Comparison of ENCODE assay signal across 20 cellular contexts in genomic region chr10:4984971-4985594, GRCh38. TPM values are rescaled to one million over a fixed set of nuclear protein-coding genes. Genes with fewer than 3 reads are reported as not detected.
DNase-seq lines count a peak whose midpoint lies in the region; ATAC-seq and TF ChIP-seq lines count a peak whose summit lies in the region.
"Had no signal": no experiment of that assay in that cellular context is flagged by ENCODE, and none has a peak within 500 bp of the region (broad histone marks: within the 10 kb centered on the region; RNA-seq: fewer than 3 reads in every experiment).

No MANE protein-coding gene starts in this region.

- H3K36me3 ChIP-seq in adipocyte (ENCODE audit: control insufficient read depth, insufficient read depth, low read length, severe bottlenecking) (peaks cover 39% of the 10 kb centered on the region), heart left ventricle (peaks cover 0 to 4% (median 0%) of the 10 kb centered on the region in 9 donors)

- no peak overlapping the region for H3K4me3 ChIP-seq in AG09309 (ENCODE audit: control insufficient read depth, low read depth, low read length)
- no peak overlapping the region for H3K4me3 ChIP-seq in adipocyte (ENCODE audit: low read length)
- H3K4me3 ChIP-seq in heart left ventricle: no peak overlapping the region
- H3K4me3 ChIP-seq: hepatocyte, skin epidermis had no signal

- TF ChIP-seq POLR2A in heart left ventricle (IDR thresholded peaks at IDR 0.05): no peak

- intact Hi-C loops in heart left ventricle (cut with DNase I): loop anchor here in 4 of 10 donors (5.0 to 10.0 kb wide), 4 partner anchors 110 to 138 kb away; partner anchors contain the start of gene AKR1C3 (in 1 of the 4)

- H3K27ac ChIP-seq in heart left ventricle: peak overlapping the region in 4 of 12 donors; percentile 34 to 50 (median 42)
- H3K27ac ChIP-seq: hepatocyte, skin epidermis had no signal

- no peak for TF ChIP-seq CTCF in AG09309 (IDR thresholded peaks at IDR 0.05; ENCODE audit: control insufficient read depth, insufficient read depth, low read depth, low read length, missing control alignments)
- no peak for TF ChIP-seq CTCF in heart left ventricle (IDR thresholded peaks at IDR 0.05)
- no peak for TF ChIP-seq CTCF in GM10248 (IDR thresholded peaks at IDR 0.05; ENCODE audit: control extremely low read depth, extremely low read depth, low read depth, missing control alignments)

- POLR2A ChIA-PET in GM10248 (lab: Yijun Ruan, JAX): no interaction called here

- H3K9me3 ChIP-seq in adipocyte (ENCODE audit: control insufficient read depth, low read length) (no peaks in the 10 kb centered on the region), heart left ventricle (no peaks in the 10 kb centered on the region)

- H3K27me3 ChIP-seq in adipocyte (replicated peaks; ENCODE audit: control insufficient read depth, insufficient read depth, low read length) (no peaks in the 10 kb centered on the region), heart left ventricle (no peaks in the 10 kb centered on the region)
- H3K27me3 ChIP-seq: hepatocyte had no signal

- H3K9ac ChIP-seq in adipocyte (ENCODE audit: low read length): peak overlapping the region; percentile 3

- peak; percentile 20 to 62 (median 40) for ATAC-seq in heart left ventricle
- ATAC-seq in HG03139 (IDR thresholded peaks at IDR 0.05; ENCODE audit: unreplicated experiment): no peak
- ATAC-seq: activated CD8-positive, alpha-beta memory T cell treated with anti-CD3 and anti-CD28 coated beads, Interleukin-2, amount 10 ng/mL, durations not matched to agents 7 days and 5 days; PC-3 had no signal

- 43 to 59% (median 49%) methylated on average over 5 to 7 of the region's 7 CpGs for WGBS in heart left ventricle, 4 donors

- DNase-seq in AG09309 (ENCODE audit: low read depth) (peak; percentile 23), adipocyte (ENCODE audit: low read depth) (peak; percentile 54), heart left ventricle (peak in 2 of 5 donors; percentile 7 to 29), myocyte (ENCODE audit: low read depth) (peak; percentile 78), GM10248 (ENCODE audit: extremely low spot score) (no peak), NCI-H82 (lab: John Stamatoyannopoulos, UW) (no peak), GM19238 (ENCODE audit: insufficient read length, low spot score) (no peak)
- DNase-seq: activated B cell treated with CpG ODN at 0.5 μM for 24 hours; activated CD8-positive, alpha-beta memory T cell treated with anti-CD3 and anti-CD28 coated beads, Interleukin-2, amount 10 ng/mL, durations not matched to agents 7 days and 5 days; activated naive CD4-positive, alpha-beta T cell; caudate nucleus; Karpas-422; mesenchymal stem cell; NCI-H1436 treated with DMSO at 0.1 percent for 48 hours; PC-3; stimulated activated naive CD4-positive, alpha-beta T cell treated with Interleukin-2 at 50 U/mL for 16 hours; SW 1271 had no signal

- CTCF ChIA-PET in GM10248 (lab: Yijun Ruan, JAX): interaction anchor here (1.7 to 5.0 kb wide), 2 partner anchors 135 to 170 kb away, joined by 4 to 52 read pairs; no protein-coding TSS in a partner anchor

- H3K4me1 ChIP-seq in adipocyte (ENCODE audit: control insufficient read depth, insufficient read depth, low read length): peaks cover 13% of the 10 kb centered on the region
- H3K4me1 ChIP-seq in heart left ventricle: peaks cover 0 to 18% (median 6%) of the 10 kb centered on the region in 12 donors

RNA-seq across cellular contexts. Expression of gene AKR1C2, which starts 18.6 kb away (rescaled TPM):
- total RNA-seq in heart left ventricle (10 to 100 TPM in 8 of 9 donors, 1 to 10 TPM in 1; 9.3 to 33.7 (median 14.5) TPM), myocyte (33.3 and 49.4 TPM in 2 replicates)
- 10 to 100 TPM; 12.9 to 19.8 TPM for polyA plus RNA-seq in heart left ventricle
- polyA plus RNA-seq in myocyte (2012): 64.5 TPM
- total RNA-seq: activated B cell treated with CpG ODN at 0.5 μM for 24 hours; activated CD8-positive, alpha-beta memory T cell treated with anti-CD3 and anti-CD28 coated beads, Interleukin-2, amount 10 ng/mL, durations not matched to agents 7 days and 5 days had no signal

RNA-seq across cellular contexts. Expression of gene AKR1C1, which starts 21.9 kb away (rescaled TPM):
- total RNA-seq in heart left ventricle (10 to 100 TPM in 8 of 9 donors, 1 to 10 TPM in 1; 9.9 to 30.8 (median 16.5) TPM), myocyte (38.1 and 60.1 TPM in 2 replicates)
- 10 to 100 TPM in 1 of 2 donors, 1 to 10 TPM in 1; 9.3 to 81.1 TPM for polyA plus RNA-seq in heart left ventricle
- 42.5 TPM for polyA plus RNA-seq in myocyte (2012)
- total RNA-seq: activated B cell treated with CpG ODN at 0.5 μM for 24 hours had no signal

Comparison
In these comparisons a context has a peak if more than half of its experiments do, and no peak if none do; other contexts are left out.
1. DNase-seq: peak in AG09309 (single experiment), adipocyte (single experiment) and myocyte (single experiment); none in GM10248 (single experiment), NCI-H82 (single experiment) and GM19238 (single experiment).